Comparison of ENCODE assay signal across 15 cellular contexts in the genomic region with DNA sequence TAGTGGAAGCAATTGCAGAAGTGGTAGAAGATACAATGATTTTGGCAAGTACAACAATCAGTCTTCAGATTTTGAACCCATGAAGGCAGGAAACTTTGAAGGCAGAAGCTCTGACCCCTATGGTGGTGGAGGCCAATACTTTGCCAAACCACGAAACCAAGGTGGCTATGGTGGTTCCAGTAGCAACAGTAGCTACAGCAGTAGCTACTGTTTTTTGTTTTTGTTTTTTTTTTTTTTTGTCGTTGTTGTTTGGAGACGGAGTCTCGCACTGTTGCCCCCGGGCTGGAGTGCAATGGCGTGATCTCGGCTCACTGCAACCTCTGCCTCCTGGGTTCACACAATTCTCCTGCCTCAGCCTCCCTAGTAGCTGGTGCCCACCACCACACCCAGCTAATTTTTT. TPM values are rescaled to one million over a fixed set of nuclear protein-coding genes. Genes with fewer than 3 reads are reported as not detected.
DNase-seq lines count a peak whose midpoint lies in the region; ATAC-seq and TF ChIP-seq lines count a peak whose summit lies in the region.
"Had no signal": no experiment of that assay in that cellular context is flagged by ENCODE, and none has a peak within 500 bp of the region (broad histone marks: within the 10 kb centered on the region; RNA-seq: fewer than 3 reads in every experiment).

No MANE protein-coding gene starts in this region.

- no peaks in the 10 kb centered on the region for H3K9me3 Mint-ChIP-seq in activated CD4-positive, alpha-beta T cell treated with anti-CD3 and anti-CD28 coated beads, Interleukin-2, amount 10 ng/mL, durations not matched to agents 7 days and 5 days
- H3K9me3 Mint-ChIP-seq in activated CD4-positive, alpha-beta memory T cell treated with anti-CD3 and anti-CD28 coated beads, Interleukin-2, amount 10 ng/mL, durations not matched to agents 7 days and 5 days: no peaks in the 10 kb centered on the region
- no peaks in the 10 kb centered on the region for H3K9me3 Mint-ChIP-seq in central memory CD8-positive, alpha-beta T cell
- H3K9me3 Mint-ChIP-seq in neural crest cell: peaks cover 3% of the 10 kb centered on the region
- H3K9me3 Mint-ChIP-seq: CD4-positive, CD25-positive, alpha-beta regulatory T cell had no signal

- peak; percentile 47 for ATAC-seq in central memory CD8-positive, alpha-beta T cell (replicated peaks; ENCODE audit: extremely low read depth, poor library complexity, severe bottlenecking)
- no peak for ATAC-seq in HG03565 (IDR thresholded peaks at IDR 0.05; ENCODE audit: unreplicated experiment)
- ATAC-seq in GM19351 (IDR thresholded peaks at IDR 0.05; ENCODE audit: unreplicated experiment): no peak

- H3K27ac Mint-ChIP-seq in activated CD4-positive, alpha-beta T cell treated with anti-CD3 and anti-CD28 coated beads, Interleukin-2, amount 10 ng/mL, durations not matched to agents 7 days and 5 days: no peak overlapping the region
- no peak overlapping the region for H3K27ac Mint-ChIP-seq in activated CD4-positive, alpha-beta memory T cell treated with anti-CD3 and anti-CD28 coated beads, Interleukin-2, amount 10 ng/mL, durations not matched to agents 7 days and 5 days
- H3K27ac Mint-ChIP-seq in central memory CD8-positive, alpha-beta T cell (ENCODE audit: low read depth): peak overlapping the region; percentile 13
- peak overlapping the region; percentile 47 for H3K27ac Mint-ChIP-seq in neural crest cell (ENCODE audit: unreplicated experiment)

- POLR2A ChIA-PET in activated CD4-positive, alpha-beta T cell treated with anti-CD3 and anti-CD28 coated beads, Interleukin-2, amount 10 ng/mL, durations not matched to agents 7 days and 5 days (lab: Charles Lee): interaction anchor here (0.6 kb wide), 1 partner anchor 29 kb away, joined by 3 read pairs; no protein-coding TSS in a partner anchor
- POLR2A ChIA-PET in activated CD4-positive, alpha-beta memory T cell treated with anti-CD3 and anti-CD28 coated beads, Interleukin-2, amount 10 ng/mL, durations not matched to agents 7 days and 5 days (lab: Charles Lee): interaction anchor here (0.8 to 1.6 kb wide), 2 partner anchors 47 to 123 kb away, joined by 3 read pairs; a partner anchor contains a TSS

- DNase-seq in activated CD4-positive, alpha-beta T cell treated with anti-CD3 and anti-CD28 coated beads, Interleukin-2, amount 10 ng/mL, durations not matched to agents 7 days and 5 days: peak; percentile 13
- no peak for DNase-seq in activated CD4-positive, alpha-beta T cell treated with anti-CD3 and anti-CD28 coated beads, Interleukin-2, amount 50 U/mL, for 48 hours
- DNase-seq in activated CD4-positive, alpha-beta memory T cell treated with anti-CD3 and anti-CD28 coated beads, Interleukin-2, amount 10 ng/mL, durations not matched to agents 7 days and 5 days: peak; percentile 55
- peak in 1 of 2 donors; percentile 28 for DNase-seq in central memory CD8-positive, alpha-beta T cell (ENCODE audit: low spot score in 2 of 2)
- DNase-seq in neural crest cell (ENCODE audit: low read depth, low spot score): no peak
- DNase-seq in LoVo (ENCODE audit: low spot score): no peak
- DNase-seq: BE2C; Caco-2; CD4-positive, CD25-positive, alpha-beta regulatory T cell; NCI-H1105 treated with DMSO at 0.1 percent for 48 hours; NCI-H1694; OCI-M1 had no signal

- H3K27me3 Mint-ChIP-seq in activated CD4-positive, alpha-beta T cell treated with anti-CD3 and anti-CD28 coated beads, Interleukin-2, amount 10 ng/mL, durations not matched to agents 7 days and 5 days: no peaks in the 10 kb centered on the region
- H3K27me3 Mint-ChIP-seq in activated CD4-positive, alpha-beta memory T cell treated with anti-CD3 and anti-CD28 coated beads, Interleukin-2, amount 10 ng/mL, durations not matched to agents 7 days and 5 days: no peaks in the 10 kb centered on the region
- no peaks in the 10 kb centered on the region for H3K27me3 Mint-ChIP-seq in central memory CD8-positive, alpha-beta T cell
- no peaks in the 10 kb centered on the region for H3K27me3 Mint-ChIP-seq in neural crest cell (ENCODE audit: low read depth)
- H3K27me3 Mint-ChIP-seq: CD4-positive, CD25-positive, alpha-beta regulatory T cell had no signal

- H3K4me3 Mint-ChIP-seq in activated CD4-positive, alpha-beta T cell treated with anti-CD3 and anti-CD28 coated beads, Interleukin-2, amount 10 ng/mL, durations not matched to agents 7 days and 5 days: no peak overlapping the region
- H3K4me3 Mint-ChIP-seq in activated CD4-positive, alpha-beta memory T cell treated with anti-CD3 and anti-CD28 coated beads, Interleukin-2, amount 10 ng/mL, durations not matched to agents 7 days and 5 days: no peak overlapping the region
- peak overlapping the region; percentile 4 for H3K4me3 Mint-ChIP-seq in central memory CD8-positive, alpha-beta T cell
- no peak overlapping the region for H3K4me3 Mint-ChIP-seq in neural crest cell
- H3K4me3 Mint-ChIP-seq: CD4-positive, CD25-positive, alpha-beta regulatory T cell had no signal

- peaks cover 26% of the 10 kb centered on the region for H3K4me1 Mint-ChIP-seq in activated CD4-positive, alpha-beta T cell treated with anti-CD3 and anti-CD28 coated beads, Interleukin-2, amount 10 ng/mL, durations not matched to agents 7 days and 5 days
- peaks cover 46% of the 10 kb centered on the region for H3K4me1 Mint-ChIP-seq in activated CD4-positive, alpha-beta memory T cell treated with anti-CD3 and anti-CD28 coated beads, Interleukin-2, amount 10 ng/mL, durations not matched to agents 7 days and 5 days
- H3K4me1 Mint-ChIP-seq in central memory CD8-positive, alpha-beta T cell: peaks cover 38% of the 10 kb centered on the region
- H3K4me1 Mint-ChIP-seq in neural crest cell: peaks cover 5% of the 10 kb centered on the region

- no peak for TF ChIP-seq CTCF in neural crest cell (conservative IDR thresholded peaks at IDR 0.05)

- H3K36me3 Mint-ChIP-seq in activated CD4-positive, alpha-beta T cell treated with anti-CD3 and anti-CD28 coated beads, Interleukin-2, amount 10 ng/mL, durations not matched to agents 7 days and 5 days (ENCODE audit: low read depth): peaks cover 3% of the 10 kb centered on the region
- no peaks in the 10 kb centered on the region for H3K36me3 Mint-ChIP-seq in activated CD4-positive, alpha-beta memory T cell treated with anti-CD3 and anti-CD28 coated beads, Interleukin-2, amount 10 ng/mL, durations not matched to agents 7 days and 5 days (ENCODE audit: low read depth)
- peaks cover 6% of the 10 kb centered on the region for H3K36me3 Mint-ChIP-seq in central memory CD8-positive, alpha-beta T cell (ENCODE audit: insufficient read depth)
- no peaks in the 10 kb centered on the region for H3K36me3 Mint-ChIP-seq in neural crest cell (ENCODE audit: low read depth)
- H3K36me3 Mint-ChIP-seq: CD4-positive, CD25-positive, alpha-beta regulatory T cell had no signal

- CTCF ChIA-PET in activated CD4-positive, alpha-beta T cell treated with anti-CD3 and anti-CD28 coated beads, Interleukin-2, amount 10 ng/mL, durations not matched to agents 7 days and 5 days (lab: Charles Lee): interaction anchor here (0.6 to 0.7 kb wide), 2 partner anchors 122 to 218 kb away, joined by 3 to 4 read pairs; no protein-coding TSS in a partner anchor
- CTCF ChIA-PET in activated CD4-positive, alpha-beta memory T cell treated with anti-CD3 and anti-CD28 coated beads, Interleukin-2, amount 10 ng/mL, durations not matched to agents 7 days and 5 days (lab: Charles Lee): interaction anchor here (0.7 to 9.9 kb wide), 5 partner anchors 34 to 281 kb away, joined by 4 to 163 read pairs (median 9); a partner anchor contains a TSS

RNA-seq across cellular contexts. Expression of a gene that starts 47.4 kb away (rescaled TPM):
- total RNA-seq in activated CD4-positive, alpha-beta T cell treated with anti-CD3 and anti-CD28 coated beads, Interleukin-2, amount 10 ng/mL, durations not matched to agents 7 days and 5 days: not detected
- total RNA-seq in activated CD4-positive, alpha-beta memory T cell treated with anti-CD3 and anti-CD28 coated beads, Interleukin-2, amount 10 ng/mL, durations not matched to agents 7 days and 5 days: under 1 TPM; 0.35 to 0.40 TPM
- total RNA-seq in neural crest cell: not detected in 2 replicates
- total RNA-seq: Caco-2, NCI-H460 had no signal

Comparison
In these comparisons a context has a peak if more than half of its experiments do, and no peak if none do; other contexts are left out.
1. DNase-seq: peak in activated CD4-positive, alpha-beta T cell treated with anti-CD3 and anti-CD28 coated beads, Interleukin-2, amount 10 ng/mL, durations not matched to agents 7 days and 5 days (single experiment) and activated CD4-positive, alpha-beta memory T cell treated with anti-CD3 and anti-CD28 coated beads, Interleukin-2, amount 10 ng/mL, durations not matched to agents 7 days and 5 days (single experiment); none in activated CD4-positive, alpha-beta T cell treated with anti-CD3 and anti-CD28 coated beads, Interleukin-2, amount 50 U/mL, for 48 hours (0 of 2), neural crest cell (single experiment) and LoVo (single experiment).
2. H3K27ac Mint-ChIP-seq: peak in central memory CD8-positive, alpha-beta T cell (single experiment) and neural crest cell (single experiment); none in activated CD4-positive, alpha-beta T cell treated with anti-CD3 and anti-CD28 coated beads, Interleukin-2, amount 10 ng/mL, durations not matched to agents 7 days and 5 days (single experiment) and activated CD4-positive, alpha-beta memory T cell treated with anti-CD3 and anti-CD28 coated beads, Interleukin-2, amount 10 ng/mL, durations not matched to agents 7 days and 5 days (single experiment).